Comparison of ENCODE assay signal across 1 cellular context in the genomic region with DNA sequence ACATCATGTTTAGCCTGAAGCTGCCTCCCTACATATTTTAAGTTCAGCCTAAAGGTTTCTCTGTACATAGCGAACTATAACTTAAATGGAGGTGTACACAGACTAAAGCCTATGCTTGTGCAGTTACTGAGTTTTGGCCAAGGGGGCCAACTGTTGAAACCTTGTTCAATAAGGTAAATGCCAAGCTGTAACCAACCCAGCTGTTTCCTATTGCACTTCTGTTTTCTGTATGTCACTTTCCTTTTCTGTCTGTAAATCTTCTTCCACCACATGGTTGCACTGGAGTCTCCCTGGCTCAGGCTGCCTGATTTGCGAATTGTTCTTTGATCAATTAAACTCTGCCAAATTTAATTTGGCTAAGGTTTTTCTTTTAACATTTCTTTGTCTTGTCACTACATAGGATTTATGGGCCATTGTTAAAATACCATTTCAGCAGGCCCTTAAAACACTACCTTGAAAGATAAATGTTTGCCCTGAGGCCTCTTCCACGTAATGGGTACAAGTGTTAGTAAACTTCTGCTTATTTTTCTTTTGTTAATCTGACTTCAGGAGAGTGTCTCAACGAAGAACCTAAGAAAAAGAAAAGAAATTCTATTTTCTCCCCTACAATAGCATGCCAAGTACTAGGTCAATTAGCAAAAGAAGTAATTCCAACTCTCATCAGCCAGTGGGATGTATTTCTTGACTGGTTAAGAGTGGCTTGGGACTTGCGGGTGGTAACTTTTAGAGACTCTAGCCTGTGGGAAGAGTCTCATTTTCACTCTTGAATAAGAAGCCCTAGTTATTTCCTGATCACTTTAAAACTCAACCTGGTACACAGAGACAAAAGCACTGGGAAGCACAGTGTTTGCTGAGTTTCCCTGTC.
TF ChIP-seq lines count a peak whose summit lies in the region.

No MANE protein-coding gene starts in this region.

TF ChIP-seq in GM12878, 131 proteins besides CTCF, POLR2A, EP300 and RAD21 (continued from another document):
- TF ChIP-seq CEBPZ (IDR thresholded peaks at IDR 0.05; ENCODE audit: low read depth, low read length) (no peak), NR2C1 (IDR thresholded peaks at IDR 0.05) (no peak), ATF7 (IDR thresholded peaks at IDR 0.05; ENCODE audit: low read depth) (no peak), NKRF (conservative IDR thresholded peaks at IDR 0.05) (no peak), SMARCA5 (IDR thresholded peaks at IDR 0.05) (no peak)
